ENCODE assay signal across 8 cellular contexts in genomic region chr1:226569879-226570547, GRCh38. TPM values are rescaled to one million over a fixed set of nuclear protein-coding genes. Genes with fewer than 3 reads are reported as not detected.
A peak's percentile ranks its signal among the peaks of the same experiment; 100 is the strongest.
DNase-seq lines count a peak whose midpoint lies in the region; ATAC-seq, FAIRE-seq and TF ChIP-seq lines count a peak whose summit lies in the region.

No MANE protein-coding gene starts in this region.

- DNase-seq in AG04450 (ENCODE audit: low read depth, low spot score) (no peak), GM12892 (ENCODE audit: insufficient read length) (peak; percentile 39), RPMI8226 (peak; percentile 46), germinal center (ENCODE audit: low spot score) (peak; percentile 78), NCI-H2081 treated with DMSO at 0.1 percent for 48 hours (lab: John Stamatoyannopoulos, UW) (no peak), gastrocnemius medialis (no peak)

- H3K27me3 ChIP-seq in AG04450 (ENCODE audit: control insufficient read depth, insufficient read depth, low read length) (peaks cover 18% of the 10 kb centered on the region), gastrocnemius medialis (peaks cover 0 to 8% (median 7%) of the 10 kb centered on the region in 3 donors)

- no peak for FAIRE-seq in GM12892 (lab: Jason Lieb, UNC)

- H3K4me3 ChIP-seq in AG04450 (ENCODE audit: low read depth, low read length) (no peak overlapping the region), gastrocnemius medialis (no peak overlapping the region)

- ATAC-seq in GM21737 (IDR thresholded peaks at IDR 0.05; ENCODE audit: unreplicated experiment) (no peak), GM21526 (IDR thresholded peaks at IDR 0.05; ENCODE audit: low FRiP score, unreplicated experiment) (no peak), gastrocnemius medialis (no peak)

- H3K9me3 ChIP-seq in AG04450 (ENCODE audit: control insufficient read depth, insufficient read depth, low read length) (no peaks in the 10 kb centered on the region), gastrocnemius medialis (no peaks in the 10 kb centered on the region)

- H3K27ac ChIP-seq in AG04450 (ENCODE audit: low read depth, low read length) (no peak overlapping the region), gastrocnemius medialis (no peak overlapping the region)

- CTCF ChIA-PET in AG04450 (lab: Charles Lee) = interaction anchor here (1.1 kb wide), 1 partner anchor 23 kb away, joined by 3 read pairs; no protein-coding TSS in a partner anchor

- TF ChIP-seq CTCF in AG04450 (IDR thresholded peaks at IDR 0.05; ENCODE audit: low read depth, low read length) = peak; percentile 33
- no peak for TF ChIP-seq CTCF in gastrocnemius medialis (IDR thresholded peaks at IDR 0.05 in 4 of 5, conservative IDR thresholded peaks at IDR 0.05 in 1 of 5)

- POLR2A ChIA-PET in AG04450 (lab: Yijun Ruan, JAX) = no interaction called here

- no peaks in the 10 kb centered on the region for H3K36me3 ChIP-seq in gastrocnemius medialis

- peaks cover 0 to 7% of the 10 kb centered on the region in 2 donors for H3K4me1 ChIP-seq in gastrocnemius medialis

- in situ Hi-C loops in gastrocnemius medialis (cut with MboI; ENCODE audit: low sequenced_read_pairs in 4 of 4) = no loop called here

- TF ChIP-seq POLR2A in GM12892 (IDR thresholded peaks at IDR 0.05; ENCODE audit: low read depth, low read length) (no peak), gastrocnemius medialis (IDR thresholded peaks at IDR 0.05) (no peak)

- intact Hi-C loops in gastrocnemius medialis (cut with DNase I; ENCODE audit: low total_unique reads) = no loop called here

RNA-seq across cellular contexts. Expression of gene STUM, which starts 21.4 kb away (rescaled TPM):
- polyA plus RNA-seq in AG04450 (2011; rRNA removed) = not detected in 2 replicates
- polyA minus RNA-seq in AG04450 (2011; rRNA and poly(A)+ RNA removed) = not detected in 2 replicates
- not detected for polyA plus RNA-seq in GM12892 (2012; ENCODE audit: missing spikeins)
- total RNA-seq in gastrocnemius medialis = 1 to 10 TPM in 2 of 4 donors, under 1 TPM in 2; 0.92 to 1.9 (median 1.0) TPM

Comparison
In these comparisons a context has a peak if more than half of its experiments do, and no peak if none do; other contexts are left out.
1. DNase-seq: peak in GM12892 (single experiment), RPMI8226 (single experiment) and germinal center (single experiment); none in AG04450 (single experiment), NCI-H2081 treated with DMSO at 0.1 percent for 48 hours (single experiment) and gastrocnemius medialis (0 of 2).